In the genomic region with DNA sequence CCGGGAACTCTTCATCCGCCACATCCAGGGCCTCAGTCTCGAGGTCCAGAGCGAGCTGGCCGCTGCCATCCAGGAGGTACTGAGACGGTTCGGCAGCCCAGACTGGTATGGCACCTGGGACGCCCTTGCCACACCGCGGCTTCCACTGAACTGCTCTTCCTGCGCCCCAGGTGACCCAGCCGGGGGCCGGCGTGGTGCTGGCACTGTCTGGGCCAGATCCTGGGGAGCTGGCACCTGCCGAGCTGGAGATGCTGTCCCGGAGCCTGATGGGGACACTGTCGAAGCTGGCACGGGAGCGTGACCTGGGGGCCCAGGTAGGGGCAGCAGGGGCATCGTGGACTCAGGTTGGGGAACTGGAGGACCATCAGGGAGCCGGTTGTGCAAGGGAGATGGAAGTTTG, we compare ENCODE assay signal across 11 cellular contexts. TPM values are rescaled to one million over a fixed set of nuclear protein-coding genes. Genes with fewer than 3 reads are reported as not detected.
DNase-seq lines count a peak whose midpoint lies in the region; ATAC-seq and TF ChIP-seq lines count a peak whose summit lies in the region.
"Had no signal": no experiment of that assay in that cellular context is flagged by ENCODE, and none has a peak within 500 bp of the region (broad histone marks: within the 10 kb centered on the region; RNA-seq: fewer than 3 reads in every experiment).

No MANE protein-coding gene starts in this region.

- peaks cover 25% of the 10 kb centered on the region for H3K36me3 Mint-ChIP-seq in activated CD8-positive, alpha-beta memory T cell treated with anti-CD3 and anti-CD28 coated beads, Interleukin-2, amount 10 ng/mL, durations not matched to agents 7 days and 5 days
- H3K36me3 Mint-ChIP-seq in stimulated activated effector memory CD8-positive, alpha-beta T cell treated with anti-CD3 and anti-CD28 coated beads, Interleukin-12 subunit alpha, Interleukin-12 subunit beta, amount 100 ng/mL, for 72 hours, result peaks cover 79% of the 10 kb centered on the region

- peaks cover 3% of the 10 kb centered on the region for H3K27me3 ChIP-seq in iPS-15b (ENCODE audit: control insufficient read depth, insufficient read depth, low read length)
- H3K27me3 ChIP-seq: esophagus muscularis mucosa had no signal

- peak overlapping the region; percentile 68 for H3K4me3 ChIP-seq in iPS-15b (ENCODE audit: low read depth, low read length)

- no peak for ATAC-seq in activated CD8-positive, alpha-beta memory T cell treated with anti-CD3 and anti-CD28 coated beads, Interleukin-2, amount 10 ng/mL, durations not matched to agents 7 days and 5 days
- no peak for ATAC-seq in stimulated activated effector memory CD8-positive, alpha-beta T cell treated with anti-CD3 and anti-CD28 coated beads, Interleukin-12 subunit alpha, Interleukin-12 subunit beta, amount 100 ng/mL, for 72 hours

- no peaks in the 10 kb centered on the region for H3K27me3 Mint-ChIP-seq in activated CD8-positive, alpha-beta memory T cell treated with anti-CD3 and anti-CD28 coated beads, Interleukin-2, amount 10 ng/mL, durations not matched to agents 7 days and 5 days

- no peak overlapping the region for H3K9ac ChIP-seq in iPS-15b (ENCODE audit: low read depth, low read length)

- peaks cover 51% of the 10 kb centered on the region for H3K4me1 Mint-ChIP-seq in activated CD8-positive, alpha-beta memory T cell treated with anti-CD3 and anti-CD28 coated beads, Interleukin-2, amount 10 ng/mL, durations not matched to agents 7 days and 5 days
- H3K4me1 Mint-ChIP-seq in stimulated activated effector memory CD8-positive, alpha-beta T cell treated with anti-CD3 and anti-CD28 coated beads, Interleukin-12 subunit alpha, Interleukin-12 subunit beta, amount 100 ng/mL, for 72 hours, result peaks cover 41% of the 10 kb centered on the region

- H3K4me3 Mint-ChIP-seq in activated CD8-positive, alpha-beta memory T cell treated with anti-CD3 and anti-CD28 coated beads, Interleukin-2, amount 10 ng/mL, durations not matched to agents 7 days and 5 days, result peak overlapping the region; percentile 78
- peak overlapping the region; percentile 90 for H3K4me3 Mint-ChIP-seq in stimulated activated effector memory CD8-positive, alpha-beta T cell treated with anti-CD3 and anti-CD28 coated beads, Interleukin-12 subunit alpha, Interleukin-12 subunit beta, amount 100 ng/mL, for 72 hours

- TF ChIP-seq CTCF in VCaP (conservative IDR thresholded peaks at IDR 0.05), result no peak

- peak overlapping the region; percentile 54 for H3K27ac Mint-ChIP-seq in activated CD8-positive, alpha-beta memory T cell treated with anti-CD3 and anti-CD28 coated beads, Interleukin-2, amount 10 ng/mL, durations not matched to agents 7 days and 5 days
- peak overlapping the region; percentile 83 for H3K27ac Mint-ChIP-seq in stimulated activated effector memory CD8-positive, alpha-beta T cell treated with anti-CD3 and anti-CD28 coated beads, Interleukin-12 subunit alpha, Interleukin-12 subunit beta, amount 100 ng/mL, for 72 hours

- DNase-seq in activated CD8-positive, alpha-beta memory T cell treated with anti-CD3 and anti-CD28 coated beads, Interleukin-2, amount 10 ng/mL, durations not matched to agents 7 days and 5 days, result no peak
- no peak for DNase-seq in activated CD8-positive, alpha-beta memory T cell treated with anti-CD3 and anti-CD28 coated beads, Interleukin-2, amount 50 U/mL, for 48 hours
- DNase-seq in stimulated activated effector memory CD8-positive, alpha-beta T cell treated with anti-CD3 and anti-CD28 coated beads, Interleukin-12 subunit alpha, Interleukin-12 subunit beta, amount 100 ng/mL, for 72 hours (ENCODE audit: low spot score in 2 of 2), result no peak
- DNase-seq in hypothalamus (lab: John Stamatoyannopoulos, UW) (no peak), putamen (ENCODE audit: low spot score) (no peak)
- DNase-seq in activated effector memory CD4-positive, alpha-beta T cell treated with Interleukin-2 at 50 U/mL for 16 hours, result no peak
- DNase-seq: occipital lobe; stimulated activated CD4-positive, alpha-beta T cell treated with anti-CD3 and anti-CD28 coated beads, Interleukin-1b, Interleukin-23, amount 100 ng/mL, for 48 hours had no signal

- H3K9me3 Mint-ChIP-seq in activated CD8-positive, alpha-beta memory T cell treated with anti-CD3 and anti-CD28 coated beads, Interleukin-2, amount 10 ng/mL, durations not matched to agents 7 days and 5 days (ENCODE audit: low read depth), result no peaks in the 10 kb centered on the region
- no peaks in the 10 kb centered on the region for H3K9me3 Mint-ChIP-seq in stimulated activated effector memory CD8-positive, alpha-beta T cell treated with anti-CD3 and anti-CD28 coated beads, Interleukin-12 subunit alpha, Interleukin-12 subunit beta, amount 100 ng/mL, for 72 hours

- H3K36me3 ChIP-seq in iPS-15b (ENCODE audit: control insufficient read depth, insufficient read depth, low read length), result peaks cover 4% of the 10 kb centered on the region
- H3K36me3 ChIP-seq: esophagus muscularis mucosa had no signal

- H3K4me1 ChIP-seq in iPS-15b (ENCODE audit: control insufficient read depth, insufficient read depth, low read length), result peaks cover 6% of the 10 kb centered on the region

- CTCF ChIA-PET in activated CD8-positive, alpha-beta memory T cell treated with anti-CD3 and anti-CD28 coated beads, Interleukin-2, amount 10 ng/mL, durations not matched to agents 7 days and 5 days (lab: Charles Lee), result interaction anchor here (0.9 to 5.1 kb wide), 9 partner anchors 9 to 311 kb away, joined by 3 to 51 read pairs (median 9); partner anchors contain the start of genes PRDX5 and TRMT112

- peak overlapping the region; percentile 94 for H3K27ac ChIP-seq in VCaP

- no peaks in the 10 kb centered on the region for H3K9me3 ChIP-seq in iPS-15b (ENCODE audit: control insufficient read depth, insufficient read depth, low read length)
- H3K9me3 ChIP-seq: esophagus muscularis mucosa had no signal

RNA-seq across cellular contexts. Expression of gene CCDC88B, which starts 1.4 kb away (rescaled TPM):
- 100 to 1,000 TPM; 152 to 164 TPM for total RNA-seq in activated CD8-positive, alpha-beta memory T cell treated with anti-CD3 and anti-CD28 coated beads, Interleukin-2, amount 10 ng/mL, durations not matched to agents 7 days and 5 days

RNA-seq across cellular contexts. Expression of gene RPS6KA4, which starts 17.5 kb away (rescaled TPM):
- 10 to 100 TPM; 31.1 to 41.9 TPM for total RNA-seq in activated CD8-positive, alpha-beta memory T cell treated with anti-CD3 and anti-CD28 coated beads, Interleukin-2, amount 10 ng/mL, durations not matched to agents 7 days and 5 days

RNA-seq across cellular contexts. Expression of gene PRDX5, which starts 23.5 kb away (rescaled TPM):
- total RNA-seq in activated CD8-positive, alpha-beta memory T cell treated with anti-CD3 and anti-CD28 coated beads, Interleukin-2, amount 10 ng/mL, durations not matched to agents 7 days and 5 days, result 100 to 1,000 TPM; 125 to 163 TPM

RNA-seq across cellular contexts. Expression of gene TRMT112, which starts 24.1 kb away (rescaled TPM):
- total RNA-seq in activated CD8-positive, alpha-beta memory T cell treated with anti-CD3 and anti-CD28 coated beads, Interleukin-2, amount 10 ng/mL, durations not matched to agents 7 days and 5 days, result 100 to 1,000 TPM; 134 to 153 TPM

RNA-seq across cellular contexts. Expression of gene ESRRA, which starts 36.1 kb away (rescaled TPM):
- 10 to 100 TPM; 46.6 to 54.0 TPM for total RNA-seq in activated CD8-positive, alpha-beta memory T cell treated with anti-CD3 and anti-CD28 coated beads, Interleukin-2, amount 10 ng/mL, durations not matched to agents 7 days and 5 days
